In genomic region chr17:63903787-63904201, GRCh38 we compare ENCODE assay signal across 9 cellular contexts. TPM values are rescaled to one million over a fixed set of nuclear protein-coding genes. Genes with fewer than 3 reads are reported as not detected.
DNase-seq lines count a peak whose midpoint lies in the region; ATAC-seq and TF ChIP-seq lines count a peak whose summit lies in the region.
"Not testable (repeated sequence)": the region's sequence is repeated elsewhere in the genome, so short reads cannot be mapped to it uniquely, and the experiment has no call there.
"Had no signal": no experiment of that assay in that cellular context is flagged by ENCODE, and none has a peak within 500 bp of the region (broad histone marks: within the 10 kb centered on the region; RNA-seq: fewer than 3 reads in every experiment).

No MANE protein-coding gene starts in this region.

- H3K4me2 ChIP-seq in IMR-90 (ENCODE audit: low read depth, low read length); OCI-LY3 (ENCODE audit: low read length): not testable (repeated sequence)

- not testable (repeated sequence) for H3K79me1 ChIP-seq in IMR-90 (ENCODE audit: low read depth in 1 of 2, low read length in 2 of 2)

- H3K9me1 ChIP-seq in IMR-90 (ENCODE audit: insufficient read depth, low read length): not testable (repeated sequence)

- H4K8ac ChIP-seq in IMR-90 (ENCODE audit: low read depth in 2 of 2, low read length in 2 of 2): not testable (repeated sequence)

- POLR2A ChIA-PET in IMR-90 (lab: Charles Lee; ENCODE audit: unreplicated experiment); activated CD8-positive, alpha-beta T cell treated with anti-CD3 and anti-CD28 coated beads, Interleukin-2, amount 10 ng/mL, durations not matched to agents 7 days and 5 days (lab: Charles Lee): not testable (repeated sequence)

- intact Hi-C loops in Calu3 (cut with micrococcal nuclease; ENCODE audit: unreplicated experiment); IMR-90 (cut with micrococcal nuclease); transverse colon (cut with DNase I; ENCODE audit: low total_unique reads): not testable (repeated sequence)
- intact Hi-C loops in left ventricle myocardium inferior (cut with micrococcal nuclease): loop anchor here (10.0 kb wide), 1 partner anchor 231 kb away; the partner anchor contains the start of gene ERN1

- H4K20me1 ChIP-seq in IMR-90 (ENCODE audit: insufficient read depth, low read length); OCI-LY3 (ENCODE audit: insufficient read depth, low read length): not testable (repeated sequence)

- H4K5ac ChIP-seq in IMR-90 (ENCODE audit: low read depth, low read length): not testable (repeated sequence)

- not testable (repeated sequence) for H2BK5ac ChIP-seq in IMR-90 (ENCODE audit: low read depth, low read length, poor library complexity, severe bottlenecking)

- H3K14ac ChIP-seq in IMR-90 (replicated peaks; ENCODE audit: low read depth, low read length): not testable (repeated sequence)

- not testable (repeated sequence) for H4K91ac ChIP-seq in IMR-90 (ENCODE audit: insufficient read depth, low read depth, low read length)

- H2BK120ac ChIP-seq in IMR-90 (ENCODE audit: low read depth, low read length): not testable (repeated sequence)

- H3K27ac Mint-ChIP-seq in Calu3 (ENCODE audit: unreplicated experiment); activated CD8-positive, alpha-beta T cell treated with anti-CD3 and anti-CD28 coated beads, Interleukin-2, amount 10 ng/mL, durations not matched to agents 7 days and 5 days; central memory CD8-positive, alpha-beta T cell (ENCODE audit: low read depth); nephron: not testable (repeated sequence)

- no CpG with 5 or more reads among the region's 5 CpGs for WGBS in IMR-90 (ENCODE audit: extremely low coverage in 2 of 2, insufficient read length in 1 of 2), 2 experiments
- 14 to 32% methylated on average over 3 to 5 of the region's 5 CpGs for WGBS in transverse colon (ENCODE audit: low coverage in 1 of 2), 2 donors

- H3K9me3 Mint-ChIP-seq in Calu3 (ENCODE audit: low read depth, unreplicated experiment); activated CD8-positive, alpha-beta T cell treated with anti-CD3 and anti-CD28 coated beads, Interleukin-2, amount 10 ng/mL, durations not matched to agents 7 days and 5 days (ENCODE audit: insufficient read depth); central memory CD8-positive, alpha-beta T cell; nephron: not testable (repeated sequence)

- not testable (repeated sequence) for TF ChIP-seq EP300 in transverse colon (IDR thresholded peaks at IDR 0.05; ENCODE audit: low read depth)

- not testable (repeated sequence) for H3K79me2 ChIP-seq in OCI-LY3 (ENCODE audit: low read length)

- not testable (repeated sequence) for H3K23ac ChIP-seq in IMR-90 (ENCODE audit: low read depth, low read length)

- not testable (repeated sequence) for TF ChIP-seq POLR2A in IMR-90 (IDR thresholded peaks at IDR 0.05; ENCODE audit: low read depth, low read length); transverse colon (IDR thresholded peaks at IDR 0.05)

- H2AFZ ChIP-seq in IMR-90 (replicated peaks; ENCODE audit: low read length, poor library complexity); OCI-LY3 (ENCODE audit: low read depth, low read length): not testable (repeated sequence)

- not testable (repeated sequence) for H2BK15ac ChIP-seq in IMR-90 (ENCODE audit: low read depth, low read length)

- in situ Hi-C loops in IMR-90 (cut with MboI; ENCODE audit: low sequenced_read_pairs): not testable (repeated sequence)
- in situ Hi-C loops in transverse colon (cut with MboI; ENCODE audit: low pct_ligation_motif_present in 1 of 4, low pct_unique_long_range_greater_than_20kb in 1 of 4, low sequenced_read_pairs in 3 of 4): loop anchor here in 3 of 4 donors (25.0 kb wide), 3 partner anchors 109 to 384 kb away; partner anchors contain the start of genes ERN1 (in 1 of the 3) and ICAM2 (in 1 of the 3)

- not testable (repeated sequence) for H2BK20ac ChIP-seq in IMR-90 (ENCODE audit: low read depth, low read length)

- peak; percentile 26 for DNase-seq in Calu3
- DNase-seq in IMR-90; central memory CD8-positive, alpha-beta T cell (ENCODE audit: low spot score in 2 of 2); left ventricle myocardium inferior; transverse colon: not testable (repeated sequence)
- peak; percentile 64 for DNase-seq in activated CD8-positive, alpha-beta T cell treated with anti-CD3 and anti-CD28 coated beads, Interleukin-2, amount 10 ng/mL, durations not matched to agents 7 days and 5 days

- dilution Hi-C loops in IMR-90 (cut with HindIII; ENCODE audit: low sequenced_read_pairs, unreplicated experiment): not testable (repeated sequence)

- not testable (repeated sequence) for H3K27ac ChIP-seq in IMR-90 (ENCODE audit: insufficient read depth, low read length); OCI-LY3 (ENCODE audit: low read length); left ventricle myocardium inferior (replicated peaks); transverse colon

- not testable (repeated sequence) for BruUV-seq in Calu3 (replicated peaks; lab: Mats Ljungman, UMichigan); IMR-90 (replicated peaks; lab: Mats Ljungman, UMichigan)

- H3K4me3 Mint-ChIP-seq in Calu3 (ENCODE audit: low read depth, unreplicated experiment); activated CD8-positive, alpha-beta T cell treated with anti-CD3 and anti-CD28 coated beads, Interleukin-2, amount 10 ng/mL, durations not matched to agents 7 days and 5 days; central memory CD8-positive, alpha-beta T cell; nephron: not testable (repeated sequence)

- not testable (repeated sequence) for H3K56ac ChIP-seq in IMR-90 (ENCODE audit: extremely low read depth, insufficient read depth, low read length)

- not testable (repeated sequence) for H3K4me1 ChIP-seq in IMR-90 (ENCODE audit: control insufficient read depth, insufficient read depth, low read length); OCI-LY3 (ENCODE audit: low read length); left ventricle myocardium inferior; transverse colon

- H3K4ac ChIP-seq in IMR-90 (ENCODE audit: low read depth, low read length): not testable (repeated sequence)

- not testable (repeated sequence) for H3K36me3 ChIP-seq in IMR-90 (ENCODE audit: control insufficient read depth, insufficient read depth, low read length); OCI-LY3 (replicated peaks; ENCODE audit: low read depth, low read length); left ventricle myocardium inferior; transverse colon

- TF ChIP-seq CTCF in Calu3 (IDR thresholded peaks at IDR 0.05; ENCODE audit: unreplicated experiment) (peak; percentile 13), IMR-90 (conservative IDR thresholded peaks at IDR 0.05; ENCODE audit: low read depth, low read length) (0 out of 2 replicates have a peak, but pooled peaks have one; percentile 8), OCI-LY3 (IDR thresholded peaks at IDR 0.05; ENCODE audit: low read depth, low read length) (peak; percentile 39), left ventricle myocardium inferior (IDR thresholded peaks at IDR 0.05; ENCODE audit: borderline replicate concordance) (peak; percentile 55), nephron (IDR thresholded peaks at IDR 0.05; ENCODE audit: unreplicated experiment in 3 of 3) (peak; percentile 30 to 52 (median 41)), transverse colon (IDR thresholded peaks at IDR 0.05) (peak in 4 of 5 experiments; percentile 26 to 38 (median 34))

- ATAC-seq in IMR-90 (ENCODE audit: low read depth): peak; percentile 75
- ATAC-seq in activated CD8-positive, alpha-beta T cell treated with anti-CD3 and anti-CD28 coated beads, Interleukin-2, amount 10 ng/mL, durations not matched to agents 7 days and 5 days: peak; percentile 76
- ATAC-seq in central memory CD8-positive, alpha-beta T cell (replicated peaks; ENCODE audit: extremely low read depth, poor library complexity, severe bottlenecking): peak; percentile 56

- CTCF ChIA-PET in Calu3 (lab: Charles Lee) (interaction anchor here (1.1 kb wide), 1 partner anchor 153 kb away, joined by 3 read pairs; no protein-coding TSS in a partner anchor), IMR-90 (lab: Yijun Ruan, JAX) (interaction anchor here (0.7 kb wide), 1 partner anchor 16 kb away, joined by 6 read pairs; no protein-coding TSS in a partner anchor)
- CTCF ChIA-PET in activated CD8-positive, alpha-beta T cell treated with anti-CD3 and anti-CD28 coated beads, Interleukin-2, amount 10 ng/mL, durations not matched to agents 7 days and 5 days (lab: Charles Lee): interaction anchor here (0.7 to 4.0 kb wide), 17 partner anchors 8 to 296 kb away, joined by 3 to 31 read pairs (median 8); partner anchors contain the start of genes CD79B, CSHL1 and GH1

- not testable (repeated sequence) for H3K4me1 Mint-ChIP-seq in Calu3 (ENCODE audit: low read depth, unreplicated experiment); activated CD8-positive, alpha-beta T cell treated with anti-CD3 and anti-CD28 coated beads, Interleukin-2, amount 10 ng/mL, durations not matched to agents 7 days and 5 days (ENCODE audit: low read depth); central memory CD8-positive, alpha-beta T cell; nephron

- not testable (repeated sequence) for H3K9ac ChIP-seq in IMR-90 (ENCODE audit: low read depth, low read length); OCI-LY3 (ENCODE audit: low read length)

- H3K27me3 Mint-ChIP-seq in Calu3 (ENCODE audit: unreplicated experiment) (peaks cover 52% of the 10 kb centered on the region), nephron (ENCODE audit: low read depth) (peaks cover 19% of the 10 kb centered on the region)
- peaks cover 33% of the 10 kb centered on the region for H3K27me3 Mint-ChIP-seq in activated CD8-positive, alpha-beta T cell treated with anti-CD3 and anti-CD28 coated beads, Interleukin-2, amount 10 ng/mL, durations not matched to agents 7 days and 5 days (ENCODE audit: low read depth)
- not testable (repeated sequence) for H3K27me3 Mint-ChIP-seq in central memory CD8-positive, alpha-beta T cell

- TF ChIP-seq RAD21 in IMR-90 (IDR thresholded peaks at IDR 0.05; ENCODE audit: low read length): not testable (repeated sequence)

- H3K9me3 ChIP-seq in IMR-90 (ENCODE audit: control insufficient read depth, insufficient read depth, low read length); OCI-LY3 (ENCODE audit: insufficient read depth, low read length); left ventricle myocardium inferior (replicated peaks); transverse colon: not testable (repeated sequence)

- not testable (repeated sequence) for H2AK9ac ChIP-seq in IMR-90 (replicated peaks; ENCODE audit: low read depth, low read length, poor library complexity)

- not testable (repeated sequence) for H3K4me3 ChIP-seq in IMR-90 (ENCODE audit: insufficient read depth, low read depth, low read length); OCI-LY3 (ENCODE audit: low read length); left ventricle myocardium inferior; transverse colon

- not testable (repeated sequence) for H3K18ac ChIP-seq in IMR-90 (ENCODE audit: low read depth, low read length)

- not testable (repeated sequence) for H2AK5ac ChIP-seq in IMR-90 (ENCODE audit: low read depth, low read length)

- H3K36me3 Mint-ChIP-seq in Calu3 (ENCODE audit: insufficient read depth, unreplicated experiment); activated CD8-positive, alpha-beta T cell treated with anti-CD3 and anti-CD28 coated beads, Interleukin-2, amount 10 ng/mL, durations not matched to agents 7 days and 5 days (ENCODE audit: low read depth); central memory CD8-positive, alpha-beta T cell (ENCODE audit: insufficient read depth); nephron (ENCODE audit: low read depth): not testable (repeated sequence)

- peaks cover 35% of the 10 kb centered on the region for H3K27me3 ChIP-seq in IMR-90 (ENCODE audit: control insufficient read depth, insufficient read depth, low read length)
- H3K27me3 ChIP-seq in OCI-LY3 (ENCODE audit: low read depth, low read length): peaks cover 24% of the 10 kb centered on the region
- not testable (repeated sequence) for H3K27me3 ChIP-seq in left ventricle myocardium inferior (ENCODE audit: low read depth); transverse colon

RNA-seq across cellular contexts. Expression of gene CSHL1, which starts 7.3 kb away (rescaled TPM):
- total RNA-seq in Calu3 (2022) (not detected in 2 replicates), IMR-90 (2012; rRNA removed) (not detected in 2 replicates), left ventricle myocardium inferior (not detected), transverse colon (not detected)
- not detected in 2 replicates for polyA plus RNA-seq in IMR-90 (2012; rRNA removed)
- polyA plus RNA-seq in IMR-90 (2012; cell fraction: cytosol; rRNA removed): not detected in 2 replicates
- polyA plus RNA-seq in IMR-90 (2012; cell fraction: nucleus; rRNA removed; ENCODE audit: low replicate concordance): not detected in 2 replicates
- total RNA-seq in activated CD8-positive, alpha-beta T cell treated with anti-CD3 and anti-CD28 coated beads, Interleukin-2, amount 10 ng/mL, durations not matched to agents 7 days and 5 days: not detected
- total RNA-seq: H1 had no signal
- polyA plus RNA-seq: H1 had no signal

RNA-seq across cellular contexts. Expression of gene CSH1, which starts 7.4 kb away (rescaled TPM):
- total RNA-seq in Calu3 (2022): not detected in 2 replicates
- total RNA-seq in IMR-90 (2012; rRNA removed): not detected in 2 replicates
- polyA plus RNA-seq in IMR-90 (2012; rRNA removed): not detected in 2 replicates
- not detected in 2 replicates for polyA plus RNA-seq in IMR-90 (2012; cell fraction: cytosol; rRNA removed)
- polyA plus RNA-seq in IMR-90 (2012; cell fraction: nucleus; rRNA removed; ENCODE audit: low replicate concordance): not detected in 2 replicates
- not detected for total RNA-seq in activated CD8-positive, alpha-beta T cell treated with anti-CD3 and anti-CD28 coated beads, Interleukin-2, amount 10 ng/mL, durations not matched to agents 7 days and 5 days
- total RNA-seq in left ventricle myocardium inferior: not detected
- not detected for total RNA-seq in transverse colon
- total RNA-seq: H1 had no signal

RNA-seq across cellular contexts. Expression of gene GH1, which starts 14.8 kb away (rescaled TPM):
- total RNA-seq in Calu3 (2022): not detected in 2 replicates
- total RNA-seq in IMR-90 (2012; rRNA removed): not detected in 2 replicates
- not detected in 2 replicates for polyA plus RNA-seq in IMR-90 (2012; rRNA removed)
- not detected in 2 replicates for polyA plus RNA-seq in IMR-90 (2012; cell fraction: cytosol; rRNA removed)
- polyA plus RNA-seq in IMR-90 (2012; cell fraction: nucleus; rRNA removed; ENCODE audit: low replicate concordance): not detected in 2 replicates
- total RNA-seq in activated CD8-positive, alpha-beta T cell treated with anti-CD3 and anti-CD28 coated beads, Interleukin-2, amount 10 ng/mL, durations not matched to agents 7 days and 5 days: not detected
- not detected for total RNA-seq in left ventricle myocardium inferior
- not detected for total RNA-seq in transverse colon
- total RNA-seq: H1 had no signal

RNA-seq across cellular contexts. Expression of gene GH2, which starts 22.1 kb away (rescaled TPM):
- not detected in 2 replicates for total RNA-seq in Calu3 (2022)
- total RNA-seq in IMR-90 (2012; rRNA removed): not detected in 2 replicates
- not detected in 2 replicates for polyA plus RNA-seq in IMR-90 (2012; rRNA removed)
- not detected in 2 replicates for polyA plus RNA-seq in IMR-90 (2012; cell fraction: cytosol; rRNA removed)
- polyA plus RNA-seq in IMR-90 (2012; cell fraction: nucleus; rRNA removed; ENCODE audit: low replicate concordance): not detected in 2 replicates
- total RNA-seq in activated CD8-positive, alpha-beta T cell treated with anti-CD3 and anti-CD28 coated beads, Interleukin-2, amount 10 ng/mL, durations not matched to agents 7 days and 5 days: not detected
- not detected for total RNA-seq in left ventricle myocardium inferior
- total RNA-seq in transverse colon: not detected

RNA-seq across cellular contexts. Expression of gene CD79B, which starts 28.3 kb away (rescaled TPM):
- total RNA-seq in Calu3 (2022) (not detected in 2 replicates), IMR-90 (2012; rRNA removed) (not detected in 2 replicates), left ventricle myocardium inferior (4.6 TPM), transverse colon (10 to 100 TPM in 2 of 4 donors, under 1 TPM in 1, not detected in 1; 0.68 to 38.9 (median 20.0) TPM)
- polyA plus RNA-seq in IMR-90 (2012; rRNA removed): not detected in 2 replicates
- polyA plus RNA-seq in IMR-90 (2012; cell fraction: cytosol; rRNA removed): not detected in 2 replicates
- polyA plus RNA-seq in IMR-90 (2012; cell fraction: nucleus; rRNA removed; ENCODE audit: low replicate concordance): not detected in 2 replicates
- 10 to 100 TPM; 21.7 to 22.5 TPM for total RNA-seq in activated CD8-positive, alpha-beta T cell treated with anti-CD3 and anti-CD28 coated beads, Interleukin-2, amount 10 ng/mL, durations not matched to agents 7 days and 5 days
